ENCODE assay signal across 16 cellular contexts in the genomic region with DNA sequence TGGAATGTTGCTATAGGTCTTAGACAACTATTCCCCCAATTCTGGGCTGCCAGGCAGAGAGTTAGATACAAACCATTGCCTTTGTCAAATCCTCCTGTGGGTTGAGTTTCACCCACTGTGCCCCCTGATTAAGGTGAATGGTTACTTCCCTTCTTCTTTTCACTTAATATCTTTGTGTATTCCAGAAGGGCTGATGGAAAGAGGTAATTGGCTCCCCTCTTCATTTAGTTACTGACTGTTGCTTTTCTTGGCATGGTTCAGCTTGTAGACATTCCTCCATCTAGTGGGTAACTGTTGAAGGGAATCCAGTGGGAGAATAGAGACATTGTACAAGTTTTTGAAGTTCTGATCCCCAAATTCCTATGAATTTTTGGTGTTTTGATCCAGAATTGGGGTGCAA. TPM values are rescaled to one million over a fixed set of nuclear protein-coding genes. Genes with fewer than 3 reads are reported as not detected.
A peak's percentile ranks its signal among the peaks of the same experiment; 100 is the strongest.
DNase-seq lines count a peak whose midpoint lies in the region; TF ChIP-seq lines count a peak whose summit lies in the region.
"Had no signal": no experiment of that assay in that cellular context is flagged by ENCODE, and none has a peak within 500 bp of the region (broad histone marks: within the 10 kb centered on the region; RNA-seq: fewer than 3 reads in every experiment).

No MANE protein-coding gene starts in this region.

- no peaks in the 10 kb centered on the region for H3K27me3 ChIP-seq in HUES64 (ENCODE audit: insufficient read depth, low read length)
- H3K27me3 ChIP-seq in endodermal cell (ENCODE audit: control insufficient read depth, insufficient read depth, low read length, poor library complexity, severe bottlenecking): no peaks in the 10 kb centered on the region
- H3K27me3 ChIP-seq in tibial artery: no peaks in the 10 kb centered on the region
- H3K27me3 ChIP-seq in ovary: no peaks in the 10 kb centered on the region
- H3K27me3 ChIP-seq: pancreas had no signal

- H3K27ac ChIP-seq in HUES64 (ENCODE audit: low read depth, low read length): peak overlapping the region; percentile 92
- no peak overlapping the region for H3K27ac ChIP-seq in endodermal cell (ENCODE audit: low read depth, low read length)
- H3K27ac ChIP-seq in tibial artery: peak overlapping the region in 1 of 2 donors; percentile 70
- no peak overlapping the region for H3K27ac ChIP-seq in ovary
- H3K27ac ChIP-seq: C4-2B had no signal

- H3K9ac ChIP-seq in HUES64 (ENCODE audit: low read depth, low read length) (no peak overlapping the region), endodermal cell (ENCODE audit: extremely low read depth, low read length, poor library complexity, severe bottlenecking) (no peak overlapping the region)

- H3K36me3 ChIP-seq in HUES64 (ENCODE audit: insufficient read depth, low read length): no peaks in the 10 kb centered on the region
- H3K36me3 ChIP-seq in endodermal cell (ENCODE audit: control insufficient read depth, insufficient read depth, low read length): no peaks in the 10 kb centered on the region
- no peaks in the 10 kb centered on the region for H3K36me3 ChIP-seq in tibial artery
- no peaks in the 10 kb centered on the region for H3K36me3 ChIP-seq in ovary
- H3K36me3 ChIP-seq: pancreas had no signal

- H3K36me3 Mint-ChIP-seq in endodermal cell (ENCODE audit: low read depth) (peaks cover 3% of the 10 kb centered on the region), nephron (ENCODE audit: low read depth) (no peaks in the 10 kb centered on the region)
- H3K36me3 Mint-ChIP-seq: activated CD4-positive, alpha-beta memory T cell treated with anti-CD3 and anti-CD28 coated beads for 36 hours had no signal

- H3K9me3 Mint-ChIP-seq in endodermal cell (no peaks in the 10 kb centered on the region), nephron (no peaks in the 10 kb centered on the region)
- H3K9me3 Mint-ChIP-seq: activated CD4-positive, alpha-beta memory T cell treated with anti-CD3 and anti-CD28 coated beads for 36 hours; activated T-helper 2 cell treated with anti-CD3 and anti-CD28 coated beads, Interferon-gamma antibody, Interleukin-2, Interleukin-4, amounts not matched to agents 10 μg/mL and 5 μg/mL and 100 μg/mL, durations not matched to agents 14 hours and 24 hours and 36 hours had no signal

- peak overlapping the region; percentile 96 for H3K27ac Mint-ChIP-seq in endodermal cell
- H3K27ac Mint-ChIP-seq in nephron: peak overlapping the region; percentile 82 to 92 (median 83)
- H3K27ac Mint-ChIP-seq: activated CD4-positive, alpha-beta memory T cell treated with anti-CD3 and anti-CD28 coated beads for 36 hours; activated T-helper 2 cell treated with anti-CD3 and anti-CD28 coated beads, Interferon-gamma antibody, Interleukin-2, Interleukin-4, amounts not matched to agents 10 μg/mL and 5 μg/mL and 100 μg/mL, durations not matched to agents 14 hours and 24 hours and 36 hours had no signal

- TF ChIP-seq EP300 in ovary (IDR thresholded peaks at IDR 0.05): no peak

- intact Hi-C loops in tibial artery (cut with DNase I; ENCODE audit: low total_unique reads) (no loop called here), ovary (cut with DNase I) (loop anchor here in 1 of 4 donors (10.0 kb wide), 1 partner anchor 56 kb away; no protein-coding TSS in a partner anchor)

- peak; percentile 29 for DNase-seq in AG10803 (ENCODE audit: low read depth)
- DNase-seq in endodermal cell: no peak
- DNase-seq in tibial artery: no peak
- DNase-seq in Kasumi-1 (lab: John Stamatoyannopoulos, UW): no peak
- DNase-seq in ovary: no peak
- no peak for DNase-seq in HT-29 (ENCODE audit: low spot score)
- DNase-seq: activated CD4-positive, alpha-beta memory T cell treated with anti-CD3 and anti-CD28 coated beads for 36 hours; hippocampal formation; NCI-H1048; NCI-H510A; pancreas; RPMI8226 had no signal

- H3K4me1 Mint-ChIP-seq in endodermal cell (peaks cover 60% of the 10 kb centered on the region), nephron (peaks cover 76% of the 10 kb centered on the region)

- no peaks in the 10 kb centered on the region for H3K27me3 Mint-ChIP-seq in endodermal cell (ENCODE audit: insufficient read depth)
- H3K27me3 Mint-ChIP-seq in nephron (ENCODE audit: low read depth): no peaks in the 10 kb centered on the region

- no peak overlapping the region for H3K4me3 ChIP-seq in AG10803 (ENCODE audit: low read length)
- peak overlapping the region; percentile 50; the same call in 1 of the 2 replicates for H3K4me3 ChIP-seq in HUES64 (ENCODE audit: low read length)
- H3K4me3 ChIP-seq in endodermal cell (ENCODE audit: low read length): peak overlapping the region; percentile 74
- no peak overlapping the region for H3K4me3 ChIP-seq in tibial artery
- no peak overlapping the region for H3K4me3 ChIP-seq in ovary
- H3K4me3 ChIP-seq: pancreas had no signal

- TF ChIP-seq CTCF in AG10803 (conservative IDR thresholded peaks at IDR 0.05; ENCODE audit: low read length) (peak; percentile 31), endodermal cell (conservative IDR thresholded peaks at IDR 0.05) (no peak), nephron (IDR thresholded peaks at IDR 0.05; ENCODE audit: unreplicated experiment in 3 of 3) (peak in 2 of 3 experiments; percentile 14 to 24), tibial artery (IDR thresholded peaks at IDR 0.05) (no peak), ovary (IDR thresholded peaks at IDR 0.05) (no peak)

- H3K9me3 ChIP-seq in HUES64 (ENCODE audit: insufficient read depth, low read depth, low read length) (no peaks in the 10 kb centered on the region), endodermal cell (ENCODE audit: control insufficient read depth, low read length) (no peaks in the 10 kb centered on the region), tibial artery (no peaks in the 10 kb centered on the region), ovary (no peaks in the 10 kb centered on the region)
- H3K9me3 ChIP-seq: pancreas had no signal

- TF ChIP-seq POLR2A in ovary (IDR thresholded peaks at IDR 0.05): no peak

- H3K4me1 ChIP-seq in HUES64 (ENCODE audit: insufficient read depth, low read length) (peaks cover 66% of the 10 kb centered on the region), endodermal cell (ENCODE audit: control insufficient read depth, insufficient read depth, low read length) (peaks cover 22% of the 10 kb centered on the region), tibial artery (peaks cover 0 to 85% (median 56%) of the 10 kb centered on the region in 4 donors), ovary (ENCODE audit: insufficient read depth) (peaks cover 19% of the 10 kb centered on the region)

- H3K4me3 Mint-ChIP-seq in endodermal cell: peak overlapping the region; percentile 73
- peak overlapping the region; percentile 22 to 89 (median 86) for H3K4me3 Mint-ChIP-seq in nephron
- H3K4me3 Mint-ChIP-seq: activated CD4-positive, alpha-beta memory T cell treated with anti-CD3 and anti-CD28 coated beads for 36 hours had no signal

RNA-seq across cellular contexts. Expression of gene MACF1, which starts 43.8 kb away (rescaled TPM):
- polyA plus RNA-seq in HUES64 (2013, experiment 1 of 2): 76.3 TPM
- polyA plus RNA-seq in HUES64 (2013, experiment 2 of 2): 81.7 TPM
- total RNA-seq in endodermal cell (100 to 1,000 TPM; 214 to 251 TPM), ovary (100 to 1,000 TPM; 212 to 331 (median 269) TPM)
- polyA plus RNA-seq in endodermal cell (2013, experiment 1 of 2): 89.7 TPM
- 102 TPM for polyA plus RNA-seq in endodermal cell (2013, experiment 2 of 2)
- 100 to 1,000 TPM in 1 of 2 donors, 10 to 100 TPM in 1; 93.6 to 198 TPM for polyA plus RNA-seq in ovary
- 77.4 and 79.5 TPM in 2 replicates for total RNA-seq in HT-29 (2014; rRNA removed; shearing (Covaris generic))

Comparison
In these comparisons a context has a peak if more than half of its experiments do, and no peak if none do; other contexts are left out.
1. H3K4me3 ChIP-seq: peak in HUES64 (single experiment) and endodermal cell (single experiment); none in AG10803 (single experiment), tibial artery (0 of 2) and ovary (single experiment).
2. CTCF ChIP-seq: peak in AG10803 (single experiment) and nephron (2 of 3); none in endodermal cell (single experiment), tibial artery (0 of 2) and ovary (0 of 3).